Comparison of ENCODE assay signal across 23 cellular contexts in the genomic region with DNA sequence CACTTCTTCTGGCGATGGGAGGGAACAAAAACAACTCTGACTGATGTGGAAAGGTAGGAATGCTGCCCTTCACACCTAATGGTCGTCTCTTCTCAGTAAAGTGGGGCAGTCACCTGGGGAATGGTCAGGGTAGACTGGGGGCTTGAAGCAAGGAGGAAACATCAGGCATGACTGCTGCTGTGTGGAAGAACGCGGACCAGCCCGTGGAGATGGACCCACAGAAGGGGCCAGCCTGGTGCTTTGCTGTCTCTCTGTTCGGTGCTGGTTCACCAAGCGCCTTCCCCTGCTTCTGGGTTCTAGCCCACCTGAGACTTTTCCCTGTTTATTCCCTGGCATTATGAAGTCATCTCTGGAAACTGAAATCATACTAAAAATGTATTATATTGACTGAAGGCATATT.
DNase-seq lines count a peak whose midpoint lies in the region; ATAC-seq and TF ChIP-seq lines count a peak whose summit lies in the region.
"Had no signal": no experiment of that assay in that cellular context is flagged by ENCODE, and none has a peak within 500 bp of the region (broad histone marks: within the 10 kb centered on the region; RNA-seq: fewer than 3 reads in every experiment).

No MANE protein-coding gene starts in this region.

- no peaks in the 10 kb centered on the region for H3K27me3 ChIP-seq in psoas muscle (ENCODE audit: insufficient read depth in 3 of 3, low read length in 2 of 3)
- H3K27me3 ChIP-seq: ascending aorta, heart left ventricle, sigmoid colon, uterus had no signal

- no peaks in the 10 kb centered on the region for H3K9me3 ChIP-seq in psoas muscle
- H3K9me3 ChIP-seq: ascending aorta, heart left ventricle, sigmoid colon, uterus had no signal

- intact Hi-C loops in natural killer cell (cut with micrococcal nuclease): no loop called here
- intact Hi-C loops in psoas muscle (cut with DNase I): no loop called here

- H3K27ac ChIP-seq in coronary artery (no peak overlapping the region), psoas muscle (peak overlapping the region; percentile 77)
- H3K27ac ChIP-seq: ascending aorta, heart left ventricle, HL-60, parathyroid adenoma, sigmoid colon, uterus had no signal

- H3K27me3 Mint-ChIP-seq in natural killer cell (ENCODE audit: low read depth in 2 of 2): no peaks in the 10 kb centered on the region
- no peaks in the 10 kb centered on the region for H3K27me3 Mint-ChIP-seq in natural killer cell treated with Interleukin-12 subunit alpha and Interleukin-12 subunit beta and Interleukin-15 and Interleukin-18, amount 100 ng/mL, for 72 hours
- H3K27me3 Mint-ChIP-seq: CD4-positive, CD25-positive, alpha-beta regulatory T cell had no signal

- DNase-seq in natural killer cell (no peak), coronary artery (ENCODE audit: low spot score) (peak; percentile 45), psoas muscle (no peak), nucleus accumbens (lab: John Stamatoyannopoulos, UW) (no peak), activated gamma-delta T cell treated with Interleukin-2 at 50 U/mL for 16 hours (no peak)
- DNase-seq in natural killer cell treated with Interleukin-12 subunit alpha and Interleukin-12 subunit beta and Interleukin-15 and Interleukin-18, amount 100 ng/mL, for 72 hours (ENCODE audit: low spot score): no peak
- DNase-seq in stimulated activated CD4-positive, alpha-beta T cell treated with anti-CD3 and anti-CD28 coated beads, Interleukin-2, amount 100 ng/mL, for 48 hours: no peak
- DNase-seq: activated CD4-positive, CD25-positive, alpha-beta regulatory T cell; CD4-positive, CD25-positive, alpha-beta regulatory T cell; DMS53; heart left ventricle; HFFc6; IMR-90; NCI-H1436 treated with DMSO at 0.1 percent for 48 hours; NCI-H82; sigmoid colon; stimulated activated CD4-positive, alpha-beta T cell treated with anti-CD3 and anti-CD28 coated beads, Interleukin-2, amount 100 ng/mL, for 24 hours; T-helper 9 cell; uterus had no signal

- H3K36me3 ChIP-seq in psoas muscle (ENCODE audit: insufficient read depth in 1 of 2, low read depth in 1 of 2): peaks cover 0 to 36% of the 10 kb centered on the region in 2 donors
- H3K36me3 ChIP-seq: uterus had no signal

- WGBS in psoas muscle, 3 donors: 90 to 94% (median 93%) methylated on average over 7 of the region's 7 CpGs

- peak overlapping the region; percentile 72 to 73 for H3K27ac Mint-ChIP-seq in natural killer cell
- H3K27ac Mint-ChIP-seq in natural killer cell treated with Interleukin-12 subunit alpha and Interleukin-12 subunit beta and Interleukin-15 and Interleukin-18, amount 100 ng/mL, for 72 hours: no peak overlapping the region
- H3K27ac Mint-ChIP-seq: HFFc6 had no signal

- H3K4me3 ChIP-seq in coronary artery (no peak overlapping the region), psoas muscle (no peak overlapping the region)
- H3K4me3 ChIP-seq: ascending aorta, heart left ventricle, sigmoid colon, uterus had no signal

- TF ChIP-seq CTCF in natural killer cell (IDR thresholded peaks at IDR 0.05) (no peak), coronary artery (IDR thresholded peaks at IDR 0.05) (no peak), psoas muscle (IDR thresholded peaks at IDR 0.05) (no peak)

- ATAC-seq in natural killer cell: no peak
- no peak for ATAC-seq in natural killer cell treated with Interleukin-12 subunit alpha and Interleukin-12 subunit beta and Interleukin-15 and Interleukin-18, amount 100 ng/mL, for 72 hours
- no peak for ATAC-seq in psoas muscle
- no peak for ATAC-seq in GM18868 (IDR thresholded peaks at IDR 0.05; ENCODE audit: unreplicated experiment)
- ATAC-seq: heart left ventricle had no signal

- H3K36me3 Mint-ChIP-seq in natural killer cell: no peaks in the 10 kb centered on the region
- no peaks in the 10 kb centered on the region for H3K36me3 Mint-ChIP-seq in natural killer cell treated with Interleukin-12 subunit alpha and Interleukin-12 subunit beta and Interleukin-15 and Interleukin-18, amount 100 ng/mL, for 72 hours

- peaks cover 0 to 40% of the 10 kb centered on the region in 2 donors for H3K4me1 Mint-ChIP-seq in natural killer cell
- H3K4me1 Mint-ChIP-seq in natural killer cell treated with Interleukin-12 subunit alpha and Interleukin-12 subunit beta and Interleukin-15 and Interleukin-18, amount 100 ng/mL, for 72 hours (ENCODE audit: low read depth in 2 of 2): peaks cover 0 to 19% of the 10 kb centered on the region in 2 donors

- H3K9me3 Mint-ChIP-seq in natural killer cell: no peaks in the 10 kb centered on the region
- H3K9me3 Mint-ChIP-seq in natural killer cell treated with Interleukin-12 subunit alpha and Interleukin-12 subunit beta and Interleukin-15 and Interleukin-18, amount 100 ng/mL, for 72 hours: no peaks in the 10 kb centered on the region
- H3K9me3 Mint-ChIP-seq: CD4-positive, CD25-positive, alpha-beta regulatory T cell; HFFc6 had no signal

- no peak overlapping the region for H3K4me3 Mint-ChIP-seq in natural killer cell
- no peak overlapping the region for H3K4me3 Mint-ChIP-seq in natural killer cell treated with Interleukin-12 subunit alpha and Interleukin-12 subunit beta and Interleukin-15 and Interleukin-18, amount 100 ng/mL, for 72 hours
- H3K4me3 Mint-ChIP-seq: HFFc6 had no signal

- peaks cover 58% of the 10 kb centered on the region for H3K4me1 ChIP-seq in psoas muscle
- H3K4me1 ChIP-seq: ascending aorta, heart left ventricle, parathyroid adenoma, sigmoid colon, uterus had no signal

Comparison
In these comparisons a context has a peak if more than half of its experiments do, and no peak if none do; other contexts are left out.
1. H3K27ac Mint-ChIP-seq: peak in natural killer cell (2 of 2); none in natural killer cell treated with Interleukin-12 subunit alpha and Interleukin-12 subunit beta and Interleukin-15 and Interleukin-18, amount 100 ng/mL, for 72 hours (0 of 2).